ENCODE assay signal across 9 cellular contexts in the genomic region with DNA sequence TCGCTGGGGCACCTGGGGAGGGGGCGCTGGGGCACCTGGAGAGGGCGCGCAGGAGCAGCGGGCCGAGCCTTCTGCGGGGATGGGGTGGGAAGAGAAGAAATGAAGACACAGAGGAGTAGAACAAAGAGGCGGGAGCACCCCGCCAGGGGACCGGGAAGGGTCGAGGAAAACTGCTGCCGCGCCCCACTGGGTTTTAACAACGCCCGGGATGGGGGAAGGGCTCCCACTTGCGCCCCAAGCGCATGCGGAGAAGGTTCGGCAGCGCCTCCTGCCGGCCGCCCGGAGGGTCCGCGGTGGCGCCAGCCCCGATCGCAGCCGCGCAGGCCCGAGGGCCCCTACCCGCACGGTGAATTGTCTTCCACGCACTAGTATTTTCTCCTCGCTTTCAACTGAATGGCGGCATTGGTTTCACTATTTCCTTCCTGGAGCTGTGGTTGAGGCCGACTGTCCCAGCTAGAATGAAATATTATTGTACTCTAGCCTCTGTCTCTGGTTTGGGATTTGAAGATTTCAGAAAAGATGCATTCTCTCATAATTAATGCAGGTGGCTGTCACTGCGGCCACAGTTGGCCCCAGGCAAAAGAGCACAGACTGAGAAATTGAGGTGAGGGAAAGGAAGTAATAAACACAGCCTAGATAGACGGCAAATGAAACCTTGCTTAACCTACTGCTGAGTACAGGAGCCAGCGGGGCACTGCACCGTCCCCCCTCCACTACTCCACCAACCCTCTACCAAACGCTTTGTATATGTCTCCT. TPM values are rescaled to one million over a fixed set of nuclear protein-coding genes. Genes with fewer than 3 reads are reported as not detected.
A peak's percentile ranks its signal among the peaks of the same experiment; 100 is the strongest.
DNase-seq lines count a peak whose midpoint lies in the region; ATAC-seq, FAIRE-seq and TF ChIP-seq lines count a peak whose summit lies in the region.
"Had no signal": no experiment of that assay in that cellular context is flagged by ENCODE, and none has a peak within 500 bp of the region (broad histone marks: within the 10 kb centered on the region; RNA-seq: fewer than 3 reads in every experiment).

No MANE protein-coding gene starts in this region.

- CTCF ChIA-PET in CD4-positive, alpha-beta memory T cell (lab: Charles Lee; ENCODE audit: partially characterized antibody) = interaction anchor here (0.7 to 5.1 kb wide), 28 partner anchors 9 to 346 kb away, joined by 3 to 56 read pairs (median 4); no protein-coding TSS in a partner anchor

- H3K9me3 Mint-ChIP-seq in CD4-positive, alpha-beta memory T cell = peaks cover 0 to 2% (median 0%) of the 10 kb centered on the region in 8 donors

- no peaks in the 10 kb centered on the region for H3K27me3 ChIP-seq in CD4-positive, alpha-beta memory T cell (ENCODE audit: insufficient read depth, low read length)
- H3K27me3 ChIP-seq in breast epithelium (no peaks in the 10 kb centered on the region), smooth muscle cell (ENCODE audit: low read depth) (peaks cover 4% of the 10 kb centered on the region), WERI-Rb-1 (ENCODE audit: insufficient read depth, low read depth, severe bottlenecking) (no peaks in the 10 kb centered on the region)

- no peaks in the 10 kb centered on the region for H3K36me3 Mint-ChIP-seq in CD4-positive, alpha-beta memory T cell

- peak overlapping the region; percentile 33 to 96 (median 90) for H3K27ac Mint-ChIP-seq in CD4-positive, alpha-beta memory T cell

- H3K9me3 ChIP-seq in CD4-positive, alpha-beta memory T cell (ENCODE audit: control insufficient read depth in 1 of 2, low read length in 2 of 2) = no peaks in the 10 kb centered on the region
- H3K9me3 ChIP-seq in breast epithelium (no peaks in the 10 kb centered on the region), smooth muscle cell (replicated peaks; ENCODE audit: low read depth) (no peaks in the 10 kb centered on the region), WERI-Rb-1 (ENCODE audit: severe bottlenecking) (no peaks in the 10 kb centered on the region)

- peak overlapping the region; percentile 97 for H2AFZ ChIP-seq in smooth muscle cell (ENCODE audit: low read depth)

- no peaks in the 10 kb centered on the region for H3K36me3 ChIP-seq in CD4-positive, alpha-beta memory T cell (ENCODE audit: insufficient read depth, low read length)
- H3K36me3 ChIP-seq in breast epithelium (no peaks in the 10 kb centered on the region), smooth muscle cell (ENCODE audit: low read depth) (no peaks in the 10 kb centered on the region), WERI-Rb-1 (no peaks in the 10 kb centered on the region)

- H3F3A ChIP-seq in smooth muscle cell (ENCODE audit: low read depth) = no peaks in the 10 kb centered on the region

- peaks cover 0 to 1% of the 10 kb centered on the region in 2 donors for H3K27me3 Mint-ChIP-seq in CD4-positive, alpha-beta memory T cell

- H3K4me3 Mint-ChIP-seq in CD4-positive, alpha-beta memory T cell = peak overlapping the region; percentile 63 to 94 (median 88)

- peak overlapping the region; percentile 55 for H3K27ac ChIP-seq in CD4-positive, alpha-beta memory T cell (ENCODE audit: low read depth, low read length)
- H3K27ac ChIP-seq in breast epithelium (peak overlapping the region; percentile 83 to 84), smooth muscle cell (ENCODE audit: low read depth) (no peak overlapping the region), WERI-Rb-1 (no peak overlapping the region)

- H4K20me1 ChIP-seq in smooth muscle cell (ENCODE audit: low read depth) = no peaks in the 10 kb centered on the region

- H3K4me1 Mint-ChIP-seq in CD4-positive, alpha-beta memory T cell = peaks cover 12 to 22% (median 17%) of the 10 kb centered on the region in 4 donors

- TF ChIP-seq CTCF in breast epithelium (IDR thresholded peaks at IDR 0.05) = peak; percentile 64 to 89 (median 87)
- peak; percentile 88 for TF ChIP-seq CTCF in smooth muscle cell (IDR thresholded peaks at IDR 0.05; ENCODE audit: borderline replicate concordance, insufficient read depth, poor library complexity, severe bottlenecking)
- no peak for TF ChIP-seq CTCF in WERI-Rb-1 (IDR thresholded peaks at IDR 0.05; ENCODE audit: low read depth, low read length)

- POLR2A ChIA-PET in CD4-positive, alpha-beta memory T cell (lab: Charles Lee; ENCODE audit: partially characterized antibody) = interaction anchor here (0.9 to 1.5 kb wide), 5 partner anchors 15 to 336 kb away, joined by 3 to 4 read pairs (median 3); no protein-coding TSS in a partner anchor

- H3K4me1 ChIP-seq in CD4-positive, alpha-beta memory T cell (ENCODE audit: insufficient read depth, low read length) = peaks cover 12% of the 10 kb centered on the region
- H3K4me1 ChIP-seq in breast epithelium = peaks cover 0 to 3% of the 10 kb centered on the region in 2 donors
- no peaks in the 10 kb centered on the region for H3K4me1 ChIP-seq in smooth muscle cell (ENCODE audit: low read depth)

- WGBS in smooth muscle cell (ENCODE audit: low lambda C conversion rate) = 10% methylated on average over 42 of the region's 42 CpGs

- no peak for TF ChIP-seq POLR2A in breast epithelium (IDR thresholded peaks at IDR 0.05)

- DNase-seq in CD4-positive, alpha-beta memory T cell = peak; percentile 77 to 84 (median 83)
- DNase-seq in HTR-8/SVneo (ENCODE audit: insufficient read length, low spot score) (peak; percentile 13), UCSD-AML1 (lab: John Stamatoyannopoulos, UW; ENCODE audit: unreplicated experiment) (peak; percentile 78), breast epithelium (ENCODE audit: low spot score in 2 of 2) (peak; percentile 60 to 84), iPS-NIHi7 (ENCODE audit: extremely low spot score) (peak; percentile 92), smooth muscle cell (lab: John Stamatoyannopoulos, UW; ENCODE audit: unreplicated experiment) (peak; percentile 38), WERI-Rb-1 (no peak)

- peak overlapping the region; percentile 35 for H3K9ac ChIP-seq in smooth muscle cell (ENCODE audit: low read depth)

- intact Hi-C loops in CD4-positive, alpha-beta memory T cell (cut with micrococcal nuclease) = loop anchor here (1.0 to 5.0 kb wide), 3 partner anchors 16 to 209 kb away; no protein-coding TSS in a partner anchor
- intact Hi-C loops in breast epithelium (cut with DNase I; ENCODE audit: low total_unique reads) = no loop called here

- ATAC-seq in GM19467 (IDR thresholded peaks at IDR 0.05; ENCODE audit: unreplicated experiment) = peak; percentile 87

- no peak for FAIRE-seq in HTR-8/SVneo (lab: Jason Lieb, UNC)

- H3K4me2 ChIP-seq in smooth muscle cell = peak overlapping the region; percentile 97

- no peaks in the 10 kb centered on the region for H3K79me2 ChIP-seq in smooth muscle cell (ENCODE audit: low read depth)

- peak overlapping the region; percentile 13 to 71 for H3K4me3 ChIP-seq in CD4-positive, alpha-beta memory T cell (ENCODE audit: low read length in 2 of 2)
- H3K4me3 ChIP-seq in breast epithelium (peak overlapping the region; percentile 39 to 78 (median 64)), smooth muscle cell (peak overlapping the region; percentile 67), WERI-Rb-1 (ENCODE audit: low read depth, low read length) (no peak overlapping the region)

RNA-seq across cellular contexts. Expression of gene MAB21L3, which starts 57.3 kb away (rescaled TPM):
- not detected for total RNA-seq in CD4-positive, alpha-beta memory T cell
- polyA plus RNA-seq in CD4-positive, alpha-beta memory T cell = not detected
- total RNA-seq in breast epithelium (under 1 TPM in 2 of 3 donors, not detected in 1; 0.29 to 0.80 TPM), smooth muscle cell (0.09 and 0.13 TPM in 2 replicates)
- polyA plus RNA-seq in smooth muscle cell = 0.26 and 0.58 TPM in 2 replicates
- total RNA-seq: T-helper 2 cell treated with Interferon-gamma antibody and Interleukin-4, amounts not matched to agents 100 ng/mL and 5 ng/mL, for 36 hours had no signal

Comparison
In these comparisons a context has a peak if more than half of its experiments do, and no peak if none do; other contexts are left out.
1. H3K27ac ChIP-seq: peak in CD4-positive, alpha-beta memory T cell (single experiment) and breast epithelium (2 of 2); none in smooth muscle cell (single experiment) and WERI-Rb-1 (single experiment).